In the genomic region with DNA sequence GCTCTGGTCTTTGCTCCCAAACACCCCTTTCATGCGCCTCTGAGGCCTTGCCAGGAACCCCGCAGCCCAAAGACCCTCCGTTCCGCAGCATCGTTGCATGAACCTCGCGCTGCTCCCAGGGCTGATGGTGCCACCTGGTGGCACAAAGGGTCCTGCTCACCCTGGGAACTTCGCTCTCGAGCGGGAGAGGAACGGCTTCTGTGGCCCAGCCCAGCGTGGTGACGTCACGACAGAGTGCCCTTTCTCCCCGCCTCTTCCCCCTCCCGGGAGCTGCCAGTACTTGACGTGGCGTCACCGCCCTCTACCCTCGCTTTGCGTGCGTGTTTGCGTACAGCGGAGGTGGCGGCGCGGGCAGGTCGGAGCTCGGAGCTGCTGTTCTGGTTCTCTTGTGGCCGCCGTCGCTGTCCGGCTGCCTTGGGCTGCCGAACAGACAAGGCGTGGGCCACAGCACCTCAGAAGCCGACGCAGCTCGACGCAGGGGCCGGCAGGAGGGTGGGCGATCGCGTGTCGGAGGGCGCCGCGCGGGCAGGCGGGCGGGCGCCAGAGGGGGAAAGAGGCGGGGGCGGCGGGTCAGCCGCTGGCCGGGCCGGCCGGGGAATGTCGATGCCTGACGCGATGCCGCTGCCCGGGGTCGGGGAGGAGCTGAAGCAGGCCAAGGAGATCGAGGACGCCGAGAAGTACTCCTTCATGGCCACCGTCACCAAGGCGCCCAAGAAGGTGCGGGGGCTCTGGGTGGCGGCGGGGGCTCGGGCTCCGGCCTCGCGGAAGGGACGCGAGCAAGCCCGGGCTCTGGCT, we compare ENCODE assay signal across 8 cellular contexts. TPM values are rescaled to one million over a fixed set of nuclear protein-coding genes. Genes with fewer than 3 reads are reported as not detected.
DNase-seq lines count a peak whose midpoint lies in the region; ATAC-seq and TF ChIP-seq lines count a peak whose summit lies in the region.

A gene (plus strand): TSS at position 310 of the 795 bp plus-strand sequence. CDS start 288 bp downstream, at position 598.

- in situ Hi-C loops in GM18951 (cut with MboI; ENCODE audit: low sequenced_read_pairs, unreplicated experiment): loop anchor here (5.0 to 10.0 kb wide), 3 partner anchors 192 to 440 kb away; a partner anchor contains a TSS

- no peaks in the 10 kb centered on the region for H3K36me3 Mint-ChIP-seq in WTC11

- no peaks in the 10 kb centered on the region for H3K9me3 Mint-ChIP-seq in WTC11

- peak; percentile 91 for TF ChIP-seq CTCF in AG10803 (conservative IDR thresholded peaks at IDR 0.05; ENCODE audit: low read length)
- TF ChIP-seq CTCF in WTC11 (IDR thresholded peaks at IDR 0.05): peak; percentile 92
- TF ChIP-seq CTCF in cardiac fibroblast (IDR thresholded peaks at IDR 0.05; ENCODE audit: low read depth, low read length): peak; percentile 97

- peak; percentile 83 for TF ChIP-seq POLR2A in GM18951 (IDR thresholded peaks at IDR 0.05; ENCODE audit: extremely low read depth, insufficient read depth, insufficient read length)

- DNase-seq in AG10803 (ENCODE audit: low read depth) (peak; percentile 98), NCI-H226 (peak; percentile 97), WTC11 (ENCODE audit: low spot score) (peak; percentile 99), cardiac fibroblast (ENCODE audit: low read depth in 2 of 2) (peak; percentile 99), iPS-NIHi7 (ENCODE audit: extremely low spot score) (peak; percentile 99), smooth muscle cell of the brain vasculature (ENCODE audit: low read depth, low spot score) (peak; percentile 97)

- peak within 1 kb of the TSS; percentile 96 for H3K4me3 Mint-ChIP-seq in WTC11

- H3K27me3 Mint-ChIP-seq in WTC11 (ENCODE audit: low read depth): no peaks in the 10 kb centered on the region; the same call in 1 of the 2 replicates

- ATAC-seq in HG03196 (IDR thresholded peaks at IDR 0.05; ENCODE audit: unreplicated experiment) (peak; percentile 96), WTC11 (peak; percentile 93)

- peak within 1 kb of the TSS; percentile 93 for H3K27ac Mint-ChIP-seq in WTC11

- POLR2A ChIA-PET in WTC11 (lab: Charles Lee): interaction anchor here (0.6 to 2.9 kb wide), 19 partner anchors 11 to 528 kb away, joined by 3 to 10 read pairs (median 5); a partner anchor contains a TSS

- peaks cover 42% of the 10 kb centered on the region for H3K4me1 Mint-ChIP-seq in WTC11

- CTCF ChIA-PET in WTC11 (lab: Charles Lee): interaction anchor here (0.6 to 9.4 kb wide), 77 partner anchors 8 to 494 kb away, joined by 3 to 341 read pairs (median 7); a partner anchor contains a TSS

- H3K4me3 ChIP-seq in AG10803 (ENCODE audit: low read length) (peak within 1 kb of the TSS; percentile 90), cardiac fibroblast (replicated peaks in 1 of 2; ENCODE audit: low read depth in 2 of 2, low read length in 2 of 2) (peak within 1 kb of the TSS; percentile 77 to 83)

TF ChIP-seq in WTC11, 78 proteins besides CTCF, POLR2A, EP300 and RAD21 (continues in another document):
- TF ChIP-seq, protein P1, sequence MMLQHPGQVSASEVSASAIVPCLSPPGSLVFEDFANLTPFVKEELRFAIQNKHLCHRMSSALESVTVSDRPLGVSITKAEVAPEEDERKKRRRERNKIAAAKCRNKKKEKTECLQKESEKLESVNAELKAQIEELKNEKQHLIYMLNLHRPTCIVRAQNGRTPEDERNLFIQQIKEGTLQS (CRISPR knock-in tag; conservative IDR thresholded peaks at IDR 0.05): no peak
- TF ChIP-seq TEAD1 (CRISPR knock-in tag; IDR thresholded peaks at IDR 0.05) (peak; percentile 59), ESRRA (CRISPR knock-in tag; IDR thresholded peaks at IDR 0.05; ENCODE audit: borderline replicate concordance) (no peak), NR1H2 (CRISPR knock-in tag; IDR thresholded peaks at IDR 0.05) (no peak), PRRX2 (CRISPR knock-in tag; IDR thresholded peaks at IDR 0.05) (no peak), ZNF416 (CRISPR knock-in tag; IDR thresholded peaks at IDR 0.05) (no peak), JUN (CRISPR knock-in tag; IDR thresholded peaks at IDR 0.05) (peak; percentile 52; the same call in 1 of the 2 replicates), GRHL2 (CRISPR knock-in tag; IDR thresholded peaks at IDR 0.05; ENCODE audit: insufficient replicate concordance, severe bottlenecking) (no peak), ZNF232 (CRISPR knock-in tag; IDR thresholded peaks at IDR 0.05) (0 out of 2 replicates have a peak, but pooled peaks have one; percentile 35), GABPB1 (CRISPR knock-in tag; IDR thresholded peaks at IDR 0.05) (peak; percentile 66; the same call in 1 of the 2 replicates), ZNF138 (CRISPR knock-in tag; conservative IDR thresholded peaks at IDR 0.05) (no peak), NR2C2 (CRISPR knock-in tag; IDR thresholded peaks at IDR 0.05) (0 out of 2 replicates have a peak, but pooled peaks have one; percentile 48), MYBL2 (CRISPR knock-in tag; IDR thresholded peaks at IDR 0.05) (no peak), NFATC4 (CRISPR knock-in tag; IDR thresholded peaks at IDR 0.05) (0 out of 2 replicates have a peak, but pooled peaks have one; percentile 21), NFE2L1 (CRISPR knock-in tag; IDR thresholded peaks at IDR 0.05) (no peak)
- TF ChIP-seq, protein P2, sequence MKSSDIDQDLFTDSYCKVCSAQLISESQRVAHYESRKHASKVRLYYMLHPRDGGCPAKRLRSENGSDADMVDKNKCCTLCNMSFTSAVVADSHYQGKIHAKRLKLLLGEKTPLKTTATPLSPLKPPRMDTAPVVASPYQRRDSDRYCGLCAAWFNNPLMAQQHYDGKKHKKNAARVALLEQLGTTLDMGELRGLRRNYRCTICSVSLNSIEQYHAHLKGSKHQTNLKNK (CRISPR knock-in tag; IDR thresholded peaks at IDR 0.05): no peak
- TF ChIP-seq, protein P3, sequence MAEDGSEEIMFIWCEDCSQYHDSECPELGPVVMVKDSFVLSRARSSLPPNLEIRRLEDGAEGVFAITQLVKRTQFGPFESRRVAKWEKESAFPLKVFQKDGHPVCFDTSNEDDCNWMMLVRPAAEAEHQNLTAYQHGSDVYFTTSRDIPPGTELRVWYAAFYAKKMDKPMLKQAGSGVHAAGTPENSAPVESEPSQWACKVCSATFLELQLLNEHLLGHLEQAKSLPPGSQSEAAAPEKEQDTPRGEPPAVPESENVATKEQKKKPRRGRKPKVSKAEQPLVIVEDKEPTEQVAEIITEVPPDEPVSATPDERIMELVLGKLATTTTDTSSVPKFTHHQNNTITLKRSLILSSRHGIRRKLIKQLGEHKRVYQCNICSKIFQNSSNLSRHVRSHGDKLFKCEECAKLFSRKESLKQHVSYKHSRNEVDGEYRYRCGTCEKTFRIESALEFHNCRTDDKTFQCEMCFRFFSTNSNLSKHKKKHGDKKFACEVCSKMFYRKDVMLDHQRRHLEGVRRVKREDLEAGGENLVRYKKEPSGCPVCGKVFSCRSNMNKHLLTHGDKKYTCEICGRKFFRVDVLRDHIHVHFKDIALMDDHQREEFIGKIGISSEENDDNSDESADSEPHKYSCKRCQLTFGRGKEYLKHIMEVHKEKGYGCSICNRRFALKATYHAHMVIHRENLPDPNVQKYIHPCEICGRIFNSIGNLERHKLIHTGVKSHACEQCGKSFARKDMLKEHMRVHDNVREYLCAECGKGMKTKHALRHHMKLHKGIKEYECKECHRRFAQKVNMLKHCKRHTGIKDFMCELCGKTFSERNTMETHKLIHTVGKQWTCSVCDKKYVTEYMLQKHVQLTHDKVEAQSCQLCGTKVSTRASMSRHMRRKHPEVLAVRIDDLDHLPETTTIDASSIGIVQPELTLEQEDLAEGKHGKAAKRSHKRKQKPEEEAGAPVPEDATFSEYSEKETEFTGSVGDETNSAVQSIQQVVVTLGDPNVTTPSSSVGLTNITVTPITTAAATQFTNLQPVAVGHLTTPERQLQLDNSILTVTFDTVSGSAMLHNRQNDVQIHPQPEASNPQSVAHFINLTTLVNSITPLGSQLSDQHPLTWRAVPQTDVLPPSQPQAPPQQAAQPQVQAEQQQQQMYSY (CRISPR knock-in tag; IDR thresholded peaks at IDR 0.05): no peak
- TF ChIP-seq, protein P4, sequence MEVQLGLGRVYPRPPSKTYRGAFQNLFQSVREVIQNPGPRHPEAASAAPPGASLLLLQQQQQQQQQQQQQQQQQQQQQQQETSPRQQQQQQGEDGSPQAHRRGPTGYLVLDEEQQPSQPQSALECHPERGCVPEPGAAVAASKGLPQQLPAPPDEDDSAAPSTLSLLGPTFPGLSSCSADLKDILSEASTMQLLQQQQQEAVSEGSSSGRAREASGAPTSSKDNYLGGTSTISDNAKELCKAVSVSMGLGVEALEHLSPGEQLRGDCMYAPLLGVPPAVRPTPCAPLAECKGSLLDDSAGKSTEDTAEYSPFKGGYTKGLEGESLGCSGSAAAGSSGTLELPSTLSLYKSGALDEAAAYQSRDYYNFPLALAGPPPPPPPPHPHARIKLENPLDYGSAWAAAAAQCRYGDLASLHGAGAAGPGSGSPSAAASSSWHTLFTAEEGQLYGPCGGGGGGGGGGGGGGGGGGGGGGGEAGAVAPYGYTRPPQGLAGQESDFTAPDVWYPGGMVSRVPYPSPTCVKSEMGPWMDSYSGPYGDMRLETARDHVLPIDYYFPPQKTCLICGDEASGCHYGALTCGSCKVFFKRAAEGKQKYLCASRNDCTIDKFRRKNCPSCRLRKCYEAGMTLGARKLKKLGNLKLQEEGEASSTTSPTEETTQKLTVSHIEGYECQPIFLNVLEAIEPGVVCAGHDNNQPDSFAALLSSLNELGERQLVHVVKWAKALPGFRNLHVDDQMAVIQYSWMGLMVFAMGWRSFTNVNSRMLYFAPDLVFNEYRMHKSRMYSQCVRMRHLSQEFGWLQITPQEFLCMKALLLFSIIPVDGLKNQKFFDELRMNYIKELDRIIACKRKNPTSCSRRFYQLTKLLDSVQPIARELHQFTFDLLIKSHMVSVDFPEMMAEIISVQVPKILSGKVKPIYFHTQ (CRISPR knock-in tag; IDR thresholded peaks at IDR 0.05): no peak
- TF ChIP-seq, protein P5, sequence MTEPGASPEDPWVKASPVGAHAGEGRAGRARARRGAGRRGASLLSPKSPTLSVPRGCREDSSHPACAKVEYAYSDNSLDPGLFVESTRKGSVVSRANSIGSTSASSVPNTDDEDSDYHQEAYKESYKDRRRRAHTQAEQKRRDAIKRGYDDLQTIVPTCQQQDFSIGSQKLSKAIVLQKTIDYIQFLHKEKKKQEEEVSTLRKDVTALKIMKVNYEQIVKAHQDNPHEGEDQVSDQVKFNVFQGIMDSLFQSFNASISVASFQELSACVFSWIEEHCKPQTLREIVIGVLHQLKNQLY (CRISPR knock-in tag; IDR thresholded peaks at IDR 0.05): peak; percentile 82; the same call in 1 of the 2 replicates

RNA-seq across cellular contexts. Expression of the gene that starts here (rescaled TPM):
- 92.1 to 99.4 TPM (median 98.6 TPM) in 3 replicates for total RNA-seq in WTC11 (2021)

Comparison
In these comparisons a context has a peak if more than half of its experiments do, and no peak if none do; other contexts are left out.
1. Peak in every context shown above with its lines: DNase-seq, ATAC-seq and H3K4me3 ChIP-seq.